In the genomic region with DNA sequence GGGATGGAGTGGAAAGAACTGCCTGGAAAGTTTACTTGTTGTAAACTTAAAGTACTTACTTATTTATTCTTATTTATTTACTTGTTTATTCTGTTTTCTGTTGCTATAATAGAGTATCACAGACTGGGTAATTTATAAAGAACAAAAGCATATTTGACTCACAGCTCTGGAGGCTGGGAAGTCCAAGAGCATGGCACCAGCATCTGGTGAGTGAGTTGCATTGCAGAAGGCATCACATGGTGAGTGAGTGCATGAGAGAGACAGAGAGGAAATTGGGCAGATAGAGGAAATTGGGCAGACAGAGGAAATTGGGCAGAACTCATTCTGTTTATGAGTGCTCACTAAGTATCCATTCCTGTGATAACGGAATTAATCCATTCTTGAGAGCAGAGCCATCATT, we compare ENCODE assay signal across 39 cellular contexts. TPM values are rescaled to one million over a fixed set of nuclear protein-coding genes. Genes with fewer than 3 reads are reported as not detected.
"Had no signal": no experiment of that assay in that cellular context is flagged by ENCODE, and none has a peak within 500 bp of the region (broad histone marks: within the 10 kb centered on the region; RNA-seq: fewer than 3 reads in every experiment).

No MANE protein-coding gene starts in this region.

- H3K27ac ChIP-seq: adrenal gland, ascending aorta, body of pancreas, brain microvascular endothelial cell, breast epithelium, cardiac muscle cell had no signal

- FAIRE-seq: astrocyte, bronchial epithelial cell had no signal

- H3K27me3 ChIP-seq: adrenal gland, ascending aorta, body of pancreas, brain microvascular endothelial cell, breast epithelium, cardiac muscle cell had no signal

- ATAC-seq: activated naive CD4-positive, alpha-beta T cell treated with anti-CD3 and anti-CD28 coated beads, Interleukin-2, amount 50 U/mL, for 72 hours; activated naive CD8-positive, alpha-beta T cell treated with anti-CD3 and anti-CD28 coated beads, Interleukin-2, amount 50 U/mL, for 24 hours; activated T-cell treated with anti-CD3 and anti-CD28 coated beads, Interleukin-2, amount 50 U/mL, for 4 hours; activated T-cell treated with anti-CD3 and anti-CD28 coated beads, Interleukin-2, amount 50 U/mL, for 72 hours; activated T-helper 17 cell treated with anti-CD3 and anti-CD28 coated beads, Interleukin-2, amount 50 U/mL, for 72 hours; body of pancreas had no signal

- H3K36me3 ChIP-seq: adrenal gland, ascending aorta, brain microvascular endothelial cell, breast epithelium, cardiac muscle cell had no signal

- H3K4me1 ChIP-seq: adrenal gland, ascending aorta, body of pancreas, breast epithelium had no signal

- DNase-seq: activated effector memory CD4-positive, alpha-beta T cell treated with anti-CD3 and anti-CD28 coated beads, Interleukin-2, amount 50 U/mL, for 16 hours; activated effector memory CD4-positive, alpha-beta T cell treated with Interleukin-2 at 50 U/mL for 16 hours; activated gamma-delta T cell; activated gamma-delta T cell treated with Interleukin-2 at 50 U/mL for 16 hours; activated naive CD4-positive, alpha-beta T cell; activated naive CD4-positive, alpha-beta T cell treated with anti-CD3 and anti-CD28 coated beads for 36 hours; activated naive CD4-positive, alpha-beta T cell treated with anti-CD3 and anti-CD28 coated beads, Interleukin-2, amount 10 ng/mL, durations not matched to agents 7 days and 5 days; activated naive CD4-positive, alpha-beta T cell treated with anti-CD3 and anti-CD28 coated beads, Interleukin-2, amount 50 U/mL, for 16 hours; activated naive CD4-positive, alpha-beta T cell treated with Interleukin-2 at 50 U/mL for 16 hours; activated naive CD8-positive, alpha-beta T cell treated with anti-CD3 and anti-CD28 coated beads for 36 hours; activated naive CD8-positive, alpha-beta T cell treated with anti-CD3 and anti-CD28 coated beads, Interleukin-2, amount 10 ng/mL, durations not matched to agents 7 days and 5 days; activated naive CD8-positive, alpha-beta T cell treated with anti-CD3 and anti-CD28 coated beads, Interleukin-2, amount 50 U/mL, for 24 hours; activated T-cell treated with anti-CD3 and anti-CD28 coated beads, Interleukin-2, amount 50 U/mL, for 24 hours; activated T-cell treated with anti-CD3 and anti-CD28 coated beads, Interleukin-2, amount 50 U/mL, for 4 hours; activated T-cell treated with anti-CD3 and anti-CD28 coated beads, Interleukin-2, amount 50 U/mL, for 48 hours; activated T-cell treated with anti-CD3 and anti-CD28 coated beads, Interleukin-2, amount 50 U/mL, for 72 hours; amniotic stem cell; amygdala; anterior cingulate cortex; aorta; body of pancreas; brain microvascular endothelial cell; caudate nucleus; central memory CD4-positive, alpha-beta T cell; cerebellar nuclear complex had no signal

- H3K9me3 ChIP-seq: adrenal gland, body of pancreas had no signal

- H3K4me3 ChIP-seq: adrenal gland, ascending aorta, body of pancreas, breast epithelium, cardiac muscle cell had no signal

RNA-seq across cellular contexts. Expression of a gene that starts 11.6 kb away (rescaled TPM):
- total RNA-seq: activated naive CD4-positive, alpha-beta T cell treated with anti-CD3 and anti-CD28 coated beads for 36 hours; activated naive CD4-positive, alpha-beta T cell treated with anti-CD3 and anti-CD28 coated beads, Interleukin-2, amount 50 U/mL, for 72 hours; activated naive CD8-positive, alpha-beta T cell treated with anti-CD3 and anti-CD28 coated beads for 36 hours; activated naive CD8-positive, alpha-beta T cell treated with anti-CD3 and anti-CD28 coated beads, Interleukin-2, amount 10 ng/mL, durations not matched to agents 7 days and 5 days; activated T-cell treated with anti-CD3 and anti-CD28 coated beads, Interleukin-2, amount 50 U/mL, for 4 hours; activated T-cell treated with anti-CD3 and anti-CD28 coated beads, Interleukin-2, amount 50 U/mL, for 72 hours; activated T-helper 1 cell treated with anti-CD3 and anti-CD28 coated beads, Interleukin-12 subunit alpha, Interleukin-12 subunit beta, Interleukin-2, Interleukin-4 antibody, amounts not matched to agents 30 ng/mL and 10 ng/mL and 1 ng/mL, durations not matched to agents 14 hours and 24 hours and 36 hours; activated T-helper 17 cell treated with anti-CD3 and anti-CD28 coated beads, Interleukin-2, amount 50 U/mL, for 72 hours; activated T-helper 2 cell treated with anti-CD3 and anti-CD28 coated beads, Interferon-gamma antibody, Interleukin-2, Interleukin-4, amounts not matched to agents 10 μg/mL and 5 μg/mL and 100 μg/mL, durations not matched to agents 14 hours and 24 hours and 36 hours; adrenal gland; aorta; ascending aorta; astrocyte; body of pancreas; breast epithelium; bronchial epithelial cell; cardiac muscle cell; cardiac septum; cerebellum; chondrocyte had no signal
- polyA plus RNA-seq: adipose tissue, adrenal gland, aorta, cardiac muscle cell had no signal

RNA-seq across cellular contexts. Expression of a gene that starts 37.9 kb away (rescaled TPM):
- total RNA-seq: activated naive CD4-positive, alpha-beta T cell treated with anti-CD3 and anti-CD28 coated beads for 36 hours; activated naive CD4-positive, alpha-beta T cell treated with anti-CD3 and anti-CD28 coated beads, Interleukin-2, amount 50 U/mL, for 72 hours; activated naive CD8-positive, alpha-beta T cell treated with anti-CD3 and anti-CD28 coated beads for 36 hours; activated naive CD8-positive, alpha-beta T cell treated with anti-CD3 and anti-CD28 coated beads, Interleukin-2, amount 10 ng/mL, durations not matched to agents 7 days and 5 days; activated T-cell treated with anti-CD3 and anti-CD28 coated beads, Interleukin-2, amount 50 U/mL, for 4 hours; activated T-cell treated with anti-CD3 and anti-CD28 coated beads, Interleukin-2, amount 50 U/mL, for 72 hours; activated T-helper 1 cell treated with anti-CD3 and anti-CD28 coated beads, Interleukin-12 subunit alpha, Interleukin-12 subunit beta, Interleukin-2, Interleukin-4 antibody, amounts not matched to agents 30 ng/mL and 10 ng/mL and 1 ng/mL, durations not matched to agents 14 hours and 24 hours and 36 hours; activated T-helper 17 cell treated with anti-CD3 and anti-CD28 coated beads, Interleukin-2, amount 50 U/mL, for 72 hours; activated T-helper 2 cell treated with anti-CD3 and anti-CD28 coated beads, Interferon-gamma antibody, Interleukin-2, Interleukin-4, amounts not matched to agents 10 μg/mL and 5 μg/mL and 100 μg/mL, durations not matched to agents 14 hours and 24 hours and 36 hours; adrenal gland; aorta; ascending aorta; astrocyte; body of pancreas; breast epithelium; bronchial epithelial cell; cardiac muscle cell; cardiac septum; cerebellum; chondrocyte had no signal
- polyA plus RNA-seq: adipose tissue, adrenal gland, aorta, cardiac muscle cell had no signal
